Comparison of ENCODE assay signal across 8 cellular contexts in genomic region chr15:62896969-62897486, GRCh38.
DNase-seq lines count a peak whose midpoint lies in the region; ATAC-seq and TF ChIP-seq lines count a peak whose summit lies in the region.

No MANE protein-coding gene starts in this region.

- intact Hi-C loops in left lung (cut with DNase I) (no loop called here), thyroid gland (cut with DNase I) (no loop called here)

- H3K4me3 ChIP-seq in HUES64 (ENCODE audit: low read length), result no peak overlapping the region
- H3K4me3 ChIP-seq in left lung, result no peak overlapping the region
- no peak overlapping the region for H3K4me3 ChIP-seq in thyroid gland (replicated peaks in 1 of 3)

- H3K4me1 ChIP-seq in HUES64 (ENCODE audit: insufficient read depth, low read length) (peaks cover 35% of the 10 kb centered on the region), left lung (peaks cover 16 to 27% of the 10 kb centered on the region in 2 donors), thyroid gland (peaks cover 0 to 16% of the 10 kb centered on the region in 2 donors)

- TF ChIP-seq CTCF in left lung (IDR thresholded peaks at IDR 0.05) (no peak), thyroid gland (IDR thresholded peaks at IDR 0.05) (no peak)

- TF ChIP-seq POLR2A in thyroid gland (IDR thresholded peaks at IDR 0.05), result no peak

- H3K27ac ChIP-seq in HUES64 (ENCODE audit: low read depth, low read length) (peak overlapping the region; percentile 76), left lung (peak overlapping the region; percentile 58 to 69), thyroid gland (peak overlapping the region in 1 of 3 donors; percentile 6)

- peak overlapping the region; percentile 65; the same call in 1 of the 2 replicates for H3K9ac ChIP-seq in HUES64 (ENCODE audit: low read depth, low read length)

- ATAC-seq in left lung, result peak; percentile 96
- no peak for ATAC-seq in GM19395 (IDR thresholded peaks at IDR 0.05; ENCODE audit: unreplicated experiment)

- H3K9me3 ChIP-seq in HUES64 (ENCODE audit: insufficient read depth, low read depth, low read length) (no peaks in the 10 kb centered on the region), left lung (no peaks in the 10 kb centered on the region), thyroid gland (no peaks in the 10 kb centered on the region)

- H3K27me3 ChIP-seq in HUES64 (ENCODE audit: insufficient read depth, low read length) (no peaks in the 10 kb centered on the region), left lung (no peaks in the 10 kb centered on the region), thyroid gland (no peaks in the 10 kb centered on the region)

- H3K36me3 ChIP-seq in HUES64 (ENCODE audit: insufficient read depth, low read length) (no peaks in the 10 kb centered on the region), left lung (no peaks in the 10 kb centered on the region), thyroid gland (no peaks in the 10 kb centered on the region)

- DNase-seq in cerebellar cortex (ENCODE audit: low spot score), result peak; percentile 91
- DNase-seq in left lung, result peak; percentile 85 to 88
- DNase-seq in thyroid gland, result peak; percentile 86 to 94
- DNase-seq in NCI-H524 treated with DMSO at 0.1 percent for 48 hours (lab: John Stamatoyannopoulos, UW), result no peak
- DNase-seq in NCI-H146 (lab: John Stamatoyannopoulos, UW), result no peak
- no peak for DNase-seq in activated CD4-positive, alpha-beta T cell treated with anti-CD3 and anti-CD28 coated beads for 4 hours

- 72% methylated on average over 19 of the region's 19 CpGs for WGBS in HUES64
- WGBS in thyroid gland, 2 donors, result 28 to 36% methylated on average over 19 of the region's 19 CpGs

Comparison
In these comparisons a context has a peak if more than half of its experiments do, and no peak if none do; other contexts are left out.
1. DNase-seq: peak in cerebellar cortex (single experiment), left lung (2 of 2) and thyroid gland (2 of 2); none in NCI-H524 treated with DMSO at 0.1 percent for 48 hours (single experiment), NCI-H146 (single experiment) and activated CD4-positive, alpha-beta T cell treated with anti-CD3 and anti-CD28 coated beads for 4 hours (0 of 2).